19 cellular contexts compared by ENCODE assay signal in the genomic region with DNA sequence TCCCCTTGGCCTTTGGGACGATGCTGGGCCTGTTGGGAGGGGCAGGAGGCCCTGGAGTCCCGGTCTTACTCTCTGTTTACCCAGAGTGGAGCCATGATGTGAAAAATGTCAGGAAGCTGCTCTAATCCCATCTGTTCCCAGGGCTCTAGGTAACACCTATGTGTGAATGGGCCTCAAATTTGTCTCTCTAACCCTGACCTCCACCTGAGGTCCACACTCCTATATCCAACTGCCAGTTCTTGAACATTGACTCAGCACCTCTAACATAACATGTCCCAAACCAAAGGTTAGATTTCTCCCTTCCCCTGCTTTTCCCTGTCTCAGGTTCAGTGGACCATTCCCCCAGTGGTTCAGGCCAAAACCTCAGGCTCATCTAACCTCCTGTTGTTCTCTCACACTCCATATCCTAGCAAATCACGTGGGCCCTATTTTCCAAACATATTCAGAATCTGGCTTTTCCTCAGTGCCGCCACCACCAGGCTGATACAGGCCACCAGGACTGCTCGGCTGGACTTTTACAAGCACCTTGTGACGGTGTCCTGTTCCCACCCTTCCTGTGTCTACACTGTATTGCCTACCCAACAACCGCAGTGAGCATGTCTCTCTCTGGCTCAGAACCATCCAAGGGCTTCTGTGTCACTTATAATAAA.
"Had no signal": no experiment of that assay in that cellular context is flagged by ENCODE, and none has a peak within 500 bp of the region (broad histone marks: within the 10 kb centered on the region; RNA-seq: fewer than 3 reads in every experiment).

No MANE protein-coding gene starts in this region.

- H3K36me3 ChIP-seq: breast epithelium, gastrocnemius medialis, pancreas, thoracic aorta, upper lobe of right lung had no signal

- H3K4me1 ChIP-seq: breast epithelium, gastrocnemius medialis, pancreas had no signal

- H3K27me3 ChIP-seq: breast epithelium, gastrocnemius medialis, heart left ventricle, pancreas, sigmoid colon, spleen, upper lobe of right lung had no signal

- ATAC-seq: activated naive CD8-positive, alpha-beta T cell treated with anti-CD3 and anti-CD28 coated beads, Interleukin-2, amount 50 U/mL, for 24 hours; gastrocnemius medialis; heart left ventricle; pancreas; upper lobe of right lung had no signal

- FAIRE-seq: pancreas, TTC549 had no signal

- H3K27ac ChIP-seq: breast epithelium, gastrocnemius medialis, heart left ventricle, pancreas, sigmoid colon, spleen, thoracic aorta, upper lobe of right lung had no signal

- H3K4me3 Mint-ChIP-seq: activated naive CD4-positive, alpha-beta T cell treated with anti-CD3 and anti-CD28 coated beads for 36 hours; activated naive CD8-positive, alpha-beta T cell treated with anti-CD3 and anti-CD28 coated beads, Interleukin-2, amount 50 U/mL, for 24 hours; activated T-helper 1 cell treated with anti-CD3 and anti-CD28 coated beads, Interleukin-12 subunit alpha, Interleukin-12 subunit beta, Interleukin-2, Interleukin-4 antibody, amounts not matched to agents 30 ng/mL and 10 ng/mL and 1 ng/mL, durations not matched to agents 14 hours and 24 hours and 36 hours; naive B cell had no signal

- H3K27me3 Mint-ChIP-seq: activated naive CD8-positive, alpha-beta T cell treated with anti-CD3 and anti-CD28 coated beads, Interleukin-2, amount 50 U/mL, for 24 hours had no signal

- H3K4me3 ChIP-seq: breast epithelium, gastrocnemius medialis, heart left ventricle, lung, pancreas, sigmoid colon, spleen, thoracic aorta, upper lobe of right lung had no signal

- H3K27ac Mint-ChIP-seq: activated naive CD4-positive, alpha-beta T cell treated with anti-CD3 and anti-CD28 coated beads for 36 hours; activated naive CD8-positive, alpha-beta T cell treated with anti-CD3 and anti-CD28 coated beads, Interleukin-2, amount 50 U/mL, for 24 hours; activated T-helper 1 cell treated with anti-CD3 and anti-CD28 coated beads, Interleukin-12 subunit alpha, Interleukin-12 subunit beta, Interleukin-2, Interleukin-4 antibody, amounts not matched to agents 30 ng/mL and 10 ng/mL and 1 ng/mL, durations not matched to agents 14 hours and 24 hours and 36 hours had no signal

- DNase-seq: activated CD4-positive, alpha-beta T cell treated with anti-CD3 and anti-CD28 coated beads, Interleukin-2, amount 50 U/mL, for 1 hour; activated CD4-positive, CD25-positive, alpha-beta regulatory T cell; activated naive CD4-positive, alpha-beta T cell treated with anti-CD3 and anti-CD28 coated beads for 36 hours; activated naive CD8-positive, alpha-beta T cell treated with anti-CD3 and anti-CD28 coated beads, Interleukin-2, amount 50 U/mL, for 24 hours; aorta; erythroblast; gastrocnemius medialis; heart left ventricle; midbrain; naive B cell; pancreas; sigmoid colon; spleen; upper lobe of right lung had no signal

- H3K9me3 ChIP-seq: breast epithelium, gastrocnemius medialis, heart left ventricle, pancreas, sigmoid colon, spleen, thoracic aorta, upper lobe of right lung had no signal

- H3K9me3 Mint-ChIP-seq: activated naive CD4-positive, alpha-beta T cell treated with anti-CD3 and anti-CD28 coated beads for 36 hours; activated naive CD8-positive, alpha-beta T cell treated with anti-CD3 and anti-CD28 coated beads, Interleukin-2, amount 50 U/mL, for 24 hours; activated T-helper 1 cell treated with anti-CD3 and anti-CD28 coated beads, Interleukin-12 subunit alpha, Interleukin-12 subunit beta, Interleukin-2, Interleukin-4 antibody, amounts not matched to agents 30 ng/mL and 10 ng/mL and 1 ng/mL, durations not matched to agents 14 hours and 24 hours and 36 hours; naive B cell had no signal

- H3K36me3 Mint-ChIP-seq: naive B cell had no signal
